ENCODE assay signal across 28 cellular contexts in genomic region chr7:31758770-31759169, GRCh38.
"Had no signal": no experiment of that assay in that cellular context is flagged by ENCODE, and none has a peak within 500 bp of the region (broad histone marks: within the 10 kb centered on the region; RNA-seq: fewer than 3 reads in every experiment).

No MANE protein-coding gene starts in this region.

- H3K36me3 ChIP-seq: colonic mucosa, heart right ventricle, left lung, neural progenitor cell, prostate gland, right atrium auricular region, thoracic aorta, tibial nerve, upper lobe of left lung had no signal

- H3K4me1 ChIP-seq: colonic mucosa, left lung, neural progenitor cell, prostate gland, right atrium auricular region, tibial nerve, upper lobe of left lung had no signal

- DNase-seq: colonic mucosa; effector CD8-positive, alpha-beta T cell; endodermal cell; foreskin melanocyte; glutamatergic neuron; heart right ventricle; hippocampal formation; left cardiac atrium; left lung; mesenchymal stem cell; mucosa of descending colon; naive B cell; stimulated activated CD4-positive, alpha-beta T cell treated with anti-CD3 and anti-CD28 coated beads, Interleukin-2, amount 100 ng/mL, for 24 hours; stimulated activated CD4-positive, alpha-beta T cell treated with anti-CD3 and anti-CD28 coated beads, Interleukin-4, amount 100 ng/mL, for 24 hours; stimulated activated naive CD8-positive, alpha-beta T cell treated with anti-CD3 and anti-CD28 coated beads, Interleukin-15, Interleukin-2, amounts not matched to agents 100 U/mL and 50 U/mL, for 24 hours; upper lobe of left lung had no signal

- FAIRE-seq: islet of Langerhans, urothelium cell line had no signal

- H3K27ac ChIP-seq: colonic mucosa, epithelial cell of prostate, heart right ventricle, left lung, neural progenitor cell, prostate gland, right atrium auricular region, thoracic aorta, tibial nerve, upper lobe of left lung had no signal

- H3K9me3 ChIP-seq: colonic mucosa, heart right ventricle, left lung, mucosa of descending colon, prostate gland, right atrium auricular region, thoracic aorta, tibial nerve, upper lobe of left lung had no signal

- H3K4me3 ChIP-seq: colonic mucosa, heart right ventricle, left lung, mucosa of descending colon, neural progenitor cell, prostate gland, right atrium auricular region, thoracic aorta, tibial nerve, upper lobe of left lung had no signal

- H3K27me3 ChIP-seq: colonic mucosa, heart right ventricle, left lung, right atrium auricular region, tibial nerve, upper lobe of left lung had no signal

- ATAC-seq: esophagus mucosa; heart right ventricle; left cardiac atrium; left lung; mucosa of descending colon; natural killer cell treated with Interleukin-12 subunit alpha and Interleukin-12 subunit beta and Interleukin-15 and Interleukin-18, amount 100 ng/mL, for 72 hours; sciatic nerve; stimulated activated memory B cell treated with anti-CD40 and anti-IgM and Interleukin-4, amounts not matched to agents 10 μg/mL and 1 μg/mL and 100 μg/mL, for 72 hours; stimulated activated naive CD8-positive, alpha-beta T cell treated with anti-CD3 and anti-CD28 coated beads, Interleukin-15, Interleukin-2, amounts not matched to agents 100 U/mL and 50 U/mL, for 24 hours had no signal
